8 cellular contexts compared by ENCODE assay signal in genomic region chr11:64865286-64866172, GRCh38. TPM values are rescaled to one million over a fixed set of nuclear protein-coding genes. Genes with fewer than 3 reads are reported as not detected.
A peak's percentile ranks its signal among the peaks of the same experiment; 100 is the strongest.
DNase-seq lines count a peak whose midpoint lies in the region; ATAC-seq lines count a peak whose summit lies in the region.

No MANE protein-coding gene starts in this region.

- H3K36me3 Mint-ChIP-seq in activated T-cell treated with anti-CD3 and anti-CD28 coated beads, Interleukin-2, amount 50 U/mL, for 4 hours (ENCODE audit: insufficient read depth): peaks cover 20% of the 10 kb centered on the region

- peak overlapping the region; percentile 74 for H3K4me3 Mint-ChIP-seq in activated T-cell treated with anti-CD3 and anti-CD28 coated beads, Interleukin-2, amount 50 U/mL, for 4 hours

- ATAC-seq in HG02885 (IDR thresholded peaks at IDR 0.05; ENCODE audit: poor library complexity, unreplicated experiment) (peak; percentile 43), HG03097 (IDR thresholded peaks at IDR 0.05; ENCODE audit: low FRiP score, unreplicated experiment) (no peak), GM21717 (IDR thresholded peaks at IDR 0.05; ENCODE audit: unreplicated experiment) (no peak)
- peak; percentile 39 to 50 for ATAC-seq in activated T-cell treated with anti-CD3 and anti-CD28 coated beads, Interleukin-2, amount 50 U/mL, for 4 hours

- H3K4me1 ChIP-seq in iPS-20b (ENCODE audit: insufficient read depth, low read length): peaks cover 23% of the 10 kb centered on the region

- DNase-seq in GM04503 (ENCODE audit: low read depth): peak; percentile 86
- DNase-seq in activated T-cell treated with anti-CD3 and anti-CD28 coated beads, Interleukin-2, amount 50 U/mL, for 4 hours: peak; percentile 37
- DNase-seq in NCI-H1048 (lab: John Stamatoyannopoulos, UW): no peak

- H3K27me3 ChIP-seq in iPS-20b (ENCODE audit: insufficient read depth, low read length): no peaks in the 10 kb centered on the region

- peaks cover 93% of the 10 kb centered on the region for H3K4me1 Mint-ChIP-seq in activated T-cell treated with anti-CD3 and anti-CD28 coated beads, Interleukin-2, amount 50 U/mL, for 4 hours (ENCODE audit: low read depth)

- H3K9me3 ChIP-seq in iPS-20b (ENCODE audit: insufficient read depth, low read depth, low read length): no peaks in the 10 kb centered on the region

- no peaks in the 10 kb centered on the region for H3K36me3 ChIP-seq in iPS-20b (ENCODE audit: insufficient read depth, low read depth, low read length)

- no peak overlapping the region for H3K4me3 ChIP-seq in iPS-20b (ENCODE audit: low read length)

- peaks cover 7% of the 10 kb centered on the region for H3K9me3 Mint-ChIP-seq in activated T-cell treated with anti-CD3 and anti-CD28 coated beads, Interleukin-2, amount 50 U/mL, for 4 hours

- 0 out of 2 replicates have a peak overlapping the region, but pooled peaks have one; percentile 29 for H3K9ac ChIP-seq in iPS-20b (ENCODE audit: low read depth, low read length)

- H3K27me3 Mint-ChIP-seq in activated T-cell treated with anti-CD3 and anti-CD28 coated beads, Interleukin-2, amount 50 U/mL, for 4 hours (ENCODE audit: low read depth): no peaks in the 10 kb centered on the region

- H3K27ac ChIP-seq in iPS-20b (ENCODE audit: low read length) (no peak overlapping the region), temporal lobe (ENCODE audit: low read depth, low read length) (peak overlapping the region; percentile 70)

RNA-seq across cellular contexts. Expression of gene EHD1, which starts 12.9 kb away (rescaled TPM):
- 100 to 1,000 TPM in 2 of 3 donors, 10 to 100 TPM in 1; 86.3 to 121 (median 108) TPM for total RNA-seq in activated T-cell treated with anti-CD3 and anti-CD28 coated beads, Interleukin-2, amount 50 U/mL, for 4 hours
- total RNA-seq in temporal lobe: 17.7 TPM

RNA-seq across cellular contexts. Expression of gene CDC42BPG, which starts 21.1 kb away (rescaled TPM):
- total RNA-seq in activated T-cell treated with anti-CD3 and anti-CD28 coated beads, Interleukin-2, amount 50 U/mL, for 4 hours: under 1 TPM; 0.13 to 0.33 (median 0.18) TPM
- total RNA-seq in temporal lobe: 0.25 TPM

RNA-seq across cellular contexts. Expression of gene ATG2A, which starts 51.5 kb away (rescaled TPM):
- 10 to 100 TPM; 20.6 to 24.1 (median 21.7) TPM for total RNA-seq in activated T-cell treated with anti-CD3 and anti-CD28 coated beads, Interleukin-2, amount 50 U/mL, for 4 hours
- total RNA-seq in temporal lobe: 5.7 TPM

RNA-seq across cellular contexts. Expression of gene MEN1, which starts 55.2 kb away (rescaled TPM):
- 10 to 100 TPM; 50.7 to 61.2 (median 53.6) TPM for total RNA-seq in activated T-cell treated with anti-CD3 and anti-CD28 coated beads, Interleukin-2, amount 50 U/mL, for 4 hours
- total RNA-seq in temporal lobe: 15.0 TPM

RNA-seq across cellular contexts. Expression of gene PPP2R5B, which starts 59.0 kb away (rescaled TPM):
- total RNA-seq in activated T-cell treated with anti-CD3 and anti-CD28 coated beads, Interleukin-2, amount 50 U/mL, for 4 hours: 1 to 10 TPM; 6.9 to 8.2 (median 7.9) TPM
- total RNA-seq in temporal lobe: 26.6 TPM

Comparison
In these comparisons a context has a peak if more than half of its experiments do, and no peak if none do; other contexts are left out.
1. ATAC-seq: peak in HG02885 (single experiment) and activated T-cell treated with anti-CD3 and anti-CD28 coated beads, Interleukin-2, amount 50 U/mL, for 4 hours (2 of 2); none in HG03097 (single experiment) and GM21717 (single experiment).